In genomic region chr1:7279753-7280150, GRCh38 we compare ENCODE assay signal across 23 cellular contexts.
"Had no signal": no experiment of that assay in that cellular context is flagged by ENCODE, and none has a peak within 500 bp of the region (broad histone marks: within the 10 kb centered on the region; RNA-seq: fewer than 3 reads in every experiment).

No MANE protein-coding gene starts in this region.

- H3K27ac ChIP-seq: gastroesophageal sphincter, heart right ventricle, left lung, prostate gland, suprapubic skin had no signal

- H3K4me1 Mint-ChIP-seq: activated B cell treated with CpG ODN at 0.5 μM for 24 hours had no signal

- H3K36me3 ChIP-seq: gastroesophageal sphincter, heart right ventricle, left lung, prostate gland, suprapubic skin had no signal

- H3K4me1 ChIP-seq: gastroesophageal sphincter, heart right ventricle, left lung, prostate gland, suprapubic skin had no signal

- H3K4me3 ChIP-seq: gastroesophageal sphincter, heart right ventricle, left lung, prostate gland, suprapubic skin had no signal

- H3K36me3 Mint-ChIP-seq: natural killer cell treated with Interleukin-12 subunit alpha and Interleukin-12 subunit beta and Interleukin-15 and Interleukin-18, amount 100 ng/mL, for 72 hours had no signal

- ATAC-seq: activated CD8-positive, alpha-beta T cell treated with anti-CD3 and anti-CD28 coated beads for 36 hours; activated T-cell treated with anti-CD3 and anti-CD28 coated beads, Interleukin-2, amount 50 U/mL, for 4 hours; gastroesophageal sphincter; heart right ventricle; left lung; right cardiac atrium had no signal

- H3K27ac Mint-ChIP-seq: activated B cell treated with CpG ODN at 0.5 μM for 24 hours; activated CD8-positive, alpha-beta T cell treated with anti-CD3 and anti-CD28 coated beads for 36 hours; natural killer cell treated with Interleukin-12 subunit alpha and Interleukin-12 subunit beta and Interleukin-15 and Interleukin-18, amount 100 ng/mL, for 72 hours; stimulated activated naive CD8-positive, alpha-beta T cell treated with anti-CD3 and anti-CD28 coated beads, Interleukin-15, Interleukin-2, amounts not matched to agents 100 ng/mL and 50 ng/mL, for 24 hours had no signal

- DNase-seq: activated B cell treated with CpG ODN at 0.5 μM for 24 hours; activated CD4-positive, alpha-beta T cell treated with anti-CD3 and anti-CD28 coated beads for 48 hours; activated CD8-positive, alpha-beta T cell treated with anti-CD3 and anti-CD28 coated beads for 36 hours; activated effector memory CD4-positive, alpha-beta T cell treated with Interleukin-2 at 50 U/mL for 16 hours; activated naive CD4-positive, alpha-beta T cell treated with anti-CD3 and anti-CD28 coated beads, Interleukin-2, amount 50 U/mL, for 16 hours; activated T-cell treated with anti-CD3 and anti-CD28 coated beads, Interleukin-2, amount 50 U/mL, for 4 hours; dermis blood vessel endothelial cell; heart right ventricle; islet precursor cell; left lung; mesenchymal stem cell; nucleus accumbens; right cardiac atrium; small intestine; stimulated activated CD4-positive, alpha-beta T cell treated with anti-CD3 and anti-CD28 coated beads, Interleukin-4, amount 100 ng/mL, for 4 hours; stimulated activated CD8-positive, alpha-beta memory T cell treated with anti-CD3 and anti-CD28 coated beads, Interleukin-4, amount 100 ng/mL, for 48 hours; T-helper 2 cell; trophoblast cell had no signal

- H3K4me3 Mint-ChIP-seq: activated B cell treated with CpG ODN at 0.5 μM for 24 hours; activated CD8-positive, alpha-beta T cell treated with anti-CD3 and anti-CD28 coated beads for 36 hours; activated T-cell treated with anti-CD3 and anti-CD28 coated beads, Interleukin-2, amount 50 U/mL, for 4 hours; natural killer cell treated with Interleukin-12 subunit alpha and Interleukin-12 subunit beta and Interleukin-15 and Interleukin-18, amount 100 ng/mL, for 72 hours; stimulated activated naive CD8-positive, alpha-beta T cell treated with anti-CD3 and anti-CD28 coated beads, Interleukin-15, Interleukin-2, amounts not matched to agents 100 ng/mL and 50 ng/mL, for 24 hours had no signal

- H3K9me3 ChIP-seq: prostate gland, suprapubic skin had no signal
